In genomic region chr22:15775670-15776669, GRCh38 we compare ENCODE assay signal across 8 cellular contexts.
DNase-seq lines count a peak whose midpoint lies in the region; ATAC-seq and TF ChIP-seq lines count a peak whose summit lies in the region.
"Not testable (repeated sequence)": the region's sequence is repeated elsewhere in the genome, so short reads cannot be mapped to it uniquely, and the experiment has no call there.

No MANE protein-coding gene starts in this region.

- intact Hi-C loops in PC-3 (cut with micrococcal nuclease); heart right ventricle (cut with DNase I): not testable (repeated sequence)

- H3K36me3 Mint-ChIP-seq in activated CD8-positive, alpha-beta T cell treated with anti-CD3 and anti-CD28 coated beads, Interleukin-2, amount 10 ng/mL, durations not matched to agents 7 days and 5 days (ENCODE audit: low read depth), result not testable (repeated sequence)

- not testable (repeated sequence) for H3K9me3 Mint-ChIP-seq in activated CD8-positive, alpha-beta T cell treated with anti-CD3 and anti-CD28 coated beads, Interleukin-2, amount 10 ng/mL, durations not matched to agents 7 days and 5 days (ENCODE audit: insufficient read depth)

- not testable (repeated sequence) for H3K36me3 ChIP-seq in PC-3 (ENCODE audit: low read depth, low read length); heart right ventricle

- not testable (repeated sequence) for H3K9me2 ChIP-seq in PC-3 (replicated peaks; ENCODE audit: low read length)

- not testable (repeated sequence) for H3K27me3 Mint-ChIP-seq in activated CD8-positive, alpha-beta T cell treated with anti-CD3 and anti-CD28 coated beads, Interleukin-2, amount 10 ng/mL, durations not matched to agents 7 days and 5 days (ENCODE audit: low read depth)

- not testable (repeated sequence) for H3K4me1 Mint-ChIP-seq in activated CD8-positive, alpha-beta T cell treated with anti-CD3 and anti-CD28 coated beads, Interleukin-2, amount 10 ng/mL, durations not matched to agents 7 days and 5 days (ENCODE audit: low read depth)

- CTCF ChIA-PET in PC-3 (lab: Charles Lee); activated CD8-positive, alpha-beta T cell treated with anti-CD3 and anti-CD28 coated beads, Interleukin-2, amount 10 ng/mL, durations not matched to agents 7 days and 5 days (lab: Charles Lee): not testable (repeated sequence)

- ATAC-seq in GM18502 (IDR thresholded peaks at IDR 0.05; ENCODE audit: poor library complexity, unreplicated experiment), result peak; percentile 69
- ATAC-seq in PC-3, result peak; percentile 91
- peak; percentile 51 for ATAC-seq in activated CD8-positive, alpha-beta T cell treated with anti-CD3 and anti-CD28 coated beads, Interleukin-2, amount 10 ng/mL, durations not matched to agents 7 days and 5 days
- peak in 7 of 8 donors; percentile 47 to 76 (median 71) for ATAC-seq in heart right ventricle

- not testable (repeated sequence) for H3K4me3 Mint-ChIP-seq in activated CD8-positive, alpha-beta T cell treated with anti-CD3 and anti-CD28 coated beads, Interleukin-2, amount 10 ng/mL, durations not matched to agents 7 days and 5 days

- not testable (repeated sequence) for H3K27ac Mint-ChIP-seq in activated CD8-positive, alpha-beta T cell treated with anti-CD3 and anti-CD28 coated beads, Interleukin-2, amount 10 ng/mL, durations not matched to agents 7 days and 5 days

- not testable (repeated sequence) for BruUV-seq in PC-3 (replicated peaks; lab: Mats Ljungman, UMichigan)

- not testable (repeated sequence) for H2AFZ ChIP-seq in PC-3 (ENCODE audit: low read length)

- TF ChIP-seq CTCF in PC-3 (conservative IDR thresholded peaks at IDR 0.05; ENCODE audit: low read depth, low read length); heart right ventricle (IDR thresholded peaks at IDR 0.05): not testable (repeated sequence)

- 70 to 73% methylated on average over 17 of the region's 43 CpGs for WGBS in heart right ventricle, 2 donors

- not testable (repeated sequence) for H4K20me1 ChIP-seq in PC-3 (ENCODE audit: low read length)

- H3K4me1 ChIP-seq in PC-3 (ENCODE audit: insufficient read depth, low read length); heart right ventricle: not testable (repeated sequence)

- POLR2A ChIA-PET in PC-3 (lab: Charles Lee; ENCODE audit: unreplicated experiment); activated CD8-positive, alpha-beta T cell treated with anti-CD3 and anti-CD28 coated beads, Interleukin-2, amount 10 ng/mL, durations not matched to agents 7 days and 5 days (lab: Charles Lee): not testable (repeated sequence)

- H3K9ac ChIP-seq in PC-3 (ENCODE audit: low read length), result not testable (repeated sequence)

- H3K79me2 ChIP-seq in PC-3 (ENCODE audit: low read length), result not testable (repeated sequence)

- not testable (repeated sequence) for H3K4me3 ChIP-seq in PC-3 (ENCODE audit: low read length); heart right ventricle

- not testable (repeated sequence) for H3K27me3 ChIP-seq in PC-3 (ENCODE audit: low read length); heart right ventricle

- H3K4me2 ChIP-seq in PC-3 (ENCODE audit: low read length), result not testable (repeated sequence)

- H3K9me3 ChIP-seq in PC-3 (ENCODE audit: low read length), result not testable (repeated sequence)
- H3K9me3 ChIP-seq in heart right ventricle, result peaks cover 0 to 13% (median 0%) of the 10 kb centered on the region in 11 donors

- H3F3A ChIP-seq in PC-3 (ENCODE audit: low read length, unreplicated experiment), result not testable (repeated sequence)

- not testable (repeated sequence) for H3K27ac ChIP-seq in PC-3 (ENCODE audit: low read length); heart right ventricle

- DNase-seq in NCI-H1092 (lab: John Stamatoyannopoulos, UW) (peak; percentile 49), NCI-H2227 (lab: John Stamatoyannopoulos, UW; ENCODE audit: unreplicated experiment) (peak; percentile 87), myocyte (ENCODE audit: low read depth) (peak; percentile 2), ureter (ENCODE audit: low spot score) (peak; percentile 40)
- DNase-seq in PC-3; activated CD8-positive, alpha-beta T cell treated with anti-CD3 and anti-CD28 coated beads, Interleukin-2, amount 10 ng/mL, durations not matched to agents 7 days and 5 days; heart right ventricle: not testable (repeated sequence)
